Comparison of ENCODE assay signal across 14 cellular contexts in the genomic region with DNA sequence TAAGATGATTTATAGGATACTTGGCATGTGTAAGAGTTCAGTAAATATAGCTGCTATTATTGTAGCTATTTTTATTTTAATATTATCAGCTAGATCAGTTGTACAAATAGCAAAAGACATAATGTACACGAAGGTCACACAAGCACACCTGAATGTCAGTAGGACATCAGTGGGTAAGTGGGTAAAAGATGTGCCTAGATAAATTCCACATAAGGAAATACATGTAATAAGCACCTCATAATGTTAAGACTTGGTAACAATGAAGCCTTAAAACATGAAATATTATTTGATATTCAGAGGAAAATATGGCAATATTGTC. TPM values are rescaled to one million over a fixed set of nuclear protein-coding genes. Genes with fewer than 3 reads are reported as not detected.
DNase-seq lines count a peak whose midpoint lies in the region; ATAC-seq, FAIRE-seq and TF ChIP-seq lines count a peak whose summit lies in the region.
"Had no signal": no experiment of that assay in that cellular context is flagged by ENCODE, and none has a peak within 500 bp of the region (broad histone marks: within the 10 kb centered on the region; RNA-seq: fewer than 3 reads in every experiment).

No MANE protein-coding gene starts in this region.

- no peak for TF ChIP-seq POLR2A in HepG2 (IDR thresholded peaks at IDR 0.05; ENCODE audit: insufficient read depth in 1 of 2, low read depth in 2 of 2, low read length in 2 of 2)

- TF ChIP-seq RAD21 in HepG2 (CRISPR knock-in tag; IDR thresholded peaks at IDR 0.05) = no peak

- no peak for FAIRE-seq in HepG2 (lab: Jason Lieb, UNC)
- FAIRE-seq: RCC 7860 had no signal

- H3K36me3 ChIP-seq in left ventricle myocardium inferior (peaks cover 32% of the 10 kb centered on the region), Panc1 (ENCODE audit: control insufficient read depth, insufficient read depth, low read length) (no peaks in the 10 kb centered on the region), HepG2 (replicated peaks in 1 of 2; ENCODE audit: control insufficient read depth in 1 of 2, insufficient read depth in 2 of 2, low read length in 2 of 2) (peaks cover 0 to 13% of the 10 kb centered on the region in 2 experiments; a peak in 3 of 5 replicates)

- H3K9me3 Mint-ChIP-seq in type B pancreatic cell = no peaks in the 10 kb centered on the region
- no peaks in the 10 kb centered on the region for H3K9me3 Mint-ChIP-seq in stimulated activated effector memory CD8-positive, alpha-beta T cell treated with anti-CD3 and anti-CD28 coated beads, Interleukin-12 subunit alpha, Interleukin-12 subunit beta, amount 100 ng/mL, for 72 hours
- H3K9me3 Mint-ChIP-seq: memory B cell, nephron progenitor cell had no signal

- no peaks in the 10 kb centered on the region for H3K27me3 Mint-ChIP-seq in type B pancreatic cell
- H3K27me3 Mint-ChIP-seq: activated CD4-positive, alpha-beta T cell treated with anti-CD3 and anti-CD28 coated beads for 36 hours; memory B cell had no signal

- in situ Hi-C loops in Panc1 (cut with HindIII; ENCODE audit: low pct_unique_long_range_greater_than_20kb, low sequenced_read_pairs) (no loop called here), HepG2 (cut with HindIII; ENCODE audit: extremely low pct_ligation_motif_present, low pct_unique_long_range_greater_than_20kb) (loop anchor here (5.0 kb wide), 1 partner anchor 72 kb away; no protein-coding TSS in a partner anchor)

- DNase-seq in left ventricle myocardium inferior (no peak), Right ventricle myocardium inferior (ENCODE audit: missing footprints) (no peak), Panc1 (ENCODE audit: low read depth, low spot score) (no peak), HepG2 (ENCODE audit: low spot score) (no peak), type B pancreatic cell (ENCODE audit: extremely low spot score, unreplicated experiment) (no peak)
- DNase-seq in activated CD8-positive, alpha-beta memory T cell treated with anti-CD3 and anti-CD28 coated beads, Interleukin-2, amount 50 U/mL, for 48 hours = no peak
- DNase-seq in stimulated activated effector memory CD8-positive, alpha-beta T cell treated with anti-CD3 and anti-CD28 coated beads, Interleukin-12 subunit alpha, Interleukin-12 subunit beta, amount 100 ng/mL, for 72 hours (ENCODE audit: low spot score in 2 of 2) = no peak
- DNase-seq: activated gamma-delta T cell had no signal

- H3K4me1 Mint-ChIP-seq in type B pancreatic cell (ENCODE audit: unreplicated experiment) = peaks cover 10% of the 10 kb centered on the region
- H3K4me1 Mint-ChIP-seq in stimulated activated effector memory CD8-positive, alpha-beta T cell treated with anti-CD3 and anti-CD28 coated beads, Interleukin-12 subunit alpha, Interleukin-12 subunit beta, amount 100 ng/mL, for 72 hours = peaks cover 39% of the 10 kb centered on the region

- ATAC-seq in Right ventricle myocardium inferior (no peak), Panc1 (no peak), HepG2 (no peak), HG02938 (IDR thresholded peaks at IDR 0.05; ENCODE audit: unreplicated experiment) (no peak)
- ATAC-seq in stimulated activated effector memory CD8-positive, alpha-beta T cell treated with anti-CD3 and anti-CD28 coated beads, Interleukin-12 subunit alpha, Interleukin-12 subunit beta, amount 100 ng/mL, for 72 hours = no peak

- H3K27me3 ChIP-seq in left ventricle myocardium inferior (ENCODE audit: low read depth) (no peaks in the 10 kb centered on the region), Panc1 (ENCODE audit: control insufficient read depth, insufficient read depth, low read length) (no peaks in the 10 kb centered on the region), HepG2 (ENCODE audit: control insufficient read depth in 1 of 2, insufficient read depth in 2 of 2, low read length in 2 of 2) (no peaks in the 10 kb centered on the region)
- H3K27me3 ChIP-seq: transverse colon had no signal

- H3K79me2 ChIP-seq in HepG2 (ENCODE audit: insufficient read depth, low read length) = no peaks in the 10 kb centered on the region

- no peak overlapping the region for H3K9ac ChIP-seq in HepG2 (ENCODE audit: insufficient read depth, low read depth, low read length)

- H3K36me3 Mint-ChIP-seq in type B pancreatic cell = peaks cover 15% of the 10 kb centered on the region
- peaks cover 10% of the 10 kb centered on the region for H3K36me3 Mint-ChIP-seq in stimulated activated effector memory CD8-positive, alpha-beta T cell treated with anti-CD3 and anti-CD28 coated beads, Interleukin-12 subunit alpha, Interleukin-12 subunit beta, amount 100 ng/mL, for 72 hours

- H4K20me1 ChIP-seq in HepG2 (ENCODE audit: insufficient read depth, low read length) = no peaks in the 10 kb centered on the region

- H3K27ac Mint-ChIP-seq in type B pancreatic cell = no peak overlapping the region
- no peak overlapping the region for H3K27ac Mint-ChIP-seq in stimulated activated effector memory CD8-positive, alpha-beta T cell treated with anti-CD3 and anti-CD28 coated beads, Interleukin-12 subunit alpha, Interleukin-12 subunit beta, amount 100 ng/mL, for 72 hours
- H3K27ac Mint-ChIP-seq: activated CD4-positive, alpha-beta T cell treated with anti-CD3 and anti-CD28 coated beads for 36 hours; memory B cell; nephron progenitor cell had no signal

- TF ChIP-seq CTCF in left ventricle myocardium inferior (IDR thresholded peaks at IDR 0.05; ENCODE audit: borderline replicate concordance) = no peak
- peak; percentile 29 for TF ChIP-seq CTCF in Panc1 (IDR thresholded peaks at IDR 0.05)
- TF ChIP-seq CTCF in HepG2 (CRISPR knock-in tag; IDR thresholded peaks at IDR 0.05) = no peak
- peak; percentile 47 for TF ChIP-seq CTCF in type B pancreatic cell (conservative IDR thresholded peaks at IDR 0.05)

- no peak for TF ChIP-seq EP300 in HepG2 (IDR thresholded peaks at IDR 0.05; ENCODE audit: low read depth in 2 of 2, low read length in 2 of 2)
- TF ChIP-seq EP300 in HepG2 (CRISPR knock-in tag; IDR thresholded peaks at IDR 0.05; ENCODE audit: borderline replicate concordance) = no peak

- H3K9me3 ChIP-seq in left ventricle myocardium inferior (replicated peaks) = no peaks in the 10 kb centered on the region
- no peaks in the 10 kb centered on the region for H3K9me3 ChIP-seq in Panc1 (ENCODE audit: control insufficient read depth, insufficient read depth, low read depth, low read length)
- no peaks in the 10 kb centered on the region for H3K9me3 ChIP-seq in HepG2 (ENCODE audit: low read length)
- H3K9me3 ChIP-seq: transverse colon had no signal

- POLR2A ChIA-PET in Panc1 (lab: Charles Lee) (interaction anchor here (0.6 kb wide), 1 partner anchor 17 kb away, joined by 3 read pairs; no protein-coding TSS in a partner anchor), HepG2 (lab: Yijun Ruan, JAX) (interaction anchor here (0.8 to 4.2 kb wide), 8 partner anchors 8 to 57 kb away, joined by 3 to 45 read pairs (median 3); a partner anchor contains a TSS)

- H2AFZ ChIP-seq in HepG2 (ENCODE audit: low read length) = no peak overlapping the region

- H3K4me3 ChIP-seq in left ventricle myocardium inferior (no peak overlapping the region), Panc1 (ENCODE audit: low read depth in 2 of 2, low read length in 2 of 2) (no peak overlapping the region), HepG2 (replicated peaks in 1 of 3; ENCODE audit: insufficient read depth in 1 of 3, low read depth in 2 of 3, low read length in 3 of 3) (no peak overlapping the region)
- H3K4me3 ChIP-seq: transverse colon had no signal

- BruUV-seq in Panc1 (replicated peaks; lab: Mats Ljungman, UMichigan) (no TSS peak), HepG2 (replicated peaks; lab: Mats Ljungman, UMichigan) (no TSS peak)

- CTCF ChIA-PET in Panc1 (lab: Charles Lee) (interaction anchor here (0.6 to 1.1 kb wide), 6 partner anchors 9 to 96 kb away, joined by 3 to 7 read pairs (median 4); no protein-coding TSS in a partner anchor), HepG2 (lab: Yijun Ruan, JAX; ENCODE audit: low intra/inter-chr PET ratio, low total read pairs) (interaction anchor here (1.6 to 2.6 kb wide), 2 partner anchors 42 to 73 kb away, joined by 4 to 19 read pairs; no protein-coding TSS in a partner anchor)

- no peak overlapping the region for H3K4me2 ChIP-seq in HepG2 (ENCODE audit: low read depth, low read length)

- intact Hi-C loops in left ventricle myocardium inferior (cut with micrococcal nuclease) (no loop called here), Right ventricle myocardium inferior (cut with DNase I) (no loop called here), Panc1 (cut with micrococcal nuclease; ENCODE audit: unreplicated experiment) (loop anchor here (5.0 kb wide), 1 partner anchor 67 kb away; no protein-coding TSS in a partner anchor), HepG2 (cut with micrococcal nuclease; ENCODE audit: unreplicated experiment) (loop anchor here (1.0 kb wide), 1 partner anchor 72 kb away; no protein-coding TSS in a partner anchor)

- H3K27ac ChIP-seq in left ventricle myocardium inferior (replicated peaks) = peak overlapping the region; percentile 86
- no peak overlapping the region for H3K27ac ChIP-seq in Panc1 (ENCODE audit: low read length)
- H3K27ac ChIP-seq in HepG2 (ENCODE audit: extremely low read length, insufficient read depth, low read length) = no peak overlapping the region

- no peak overlapping the region for H3K4me3 Mint-ChIP-seq in type B pancreatic cell
- H3K4me3 Mint-ChIP-seq in stimulated activated effector memory CD8-positive, alpha-beta T cell treated with anti-CD3 and anti-CD28 coated beads, Interleukin-12 subunit alpha, Interleukin-12 subunit beta, amount 100 ng/mL, for 72 hours = no peak overlapping the region
- H3K4me3 Mint-ChIP-seq: activated CD4-positive, alpha-beta T cell treated with anti-CD3 and anti-CD28 coated beads for 36 hours; memory B cell; nephron progenitor cell had no signal

- H3K4me1 ChIP-seq in left ventricle myocardium inferior (peaks cover 97% of the 10 kb centered on the region), Panc1 (ENCODE audit: control insufficient read depth, insufficient read depth, low read length) (peaks cover 4% of the 10 kb centered on the region; the same call in 1 of the 2 replicates), HepG2 (ENCODE audit: insufficient read depth, low read length) (peaks cover 100% of the 10 kb centered on the region)

- 63% methylated on average over 1 of the region's 1 CpG for WGBS in HepG2 (ENCODE audit: low lambda C conversion rate)

RNA-seq across cellular contexts. Expression of a gene that starts 41.5 kb away (rescaled TPM):
- total RNA-seq in left ventricle myocardium inferior (68.2 TPM), Right ventricle myocardium inferior (69.9 TPM), Panc1 (2021; ENCODE audit: unreplicated experiment) (95.0 TPM), HepG2 (2016; rRNA removed; fragmentation: Illumina TruSeq; extraction: Trizol) (12.2 and 22.4 TPM in 2 replicates), type B pancreatic cell (ENCODE audit: low replicate concordance) (55.4 and 63.9 TPM in 2 replicates)
- polyA plus RNA-seq in Panc1 (2012; ENCODE audit: insufficient read length) = 41.2 TPM
- total RNA-seq in HepG2 (2016; cell fraction: cytosol; rRNA removed; fragmentation: Illumina TruSeq; extraction: Trizol; ENCODE audit: low read depth) = 15.9 and 19.0 TPM in 2 replicates
- 10.3 and 18.8 TPM in 2 replicates for total RNA-seq in HepG2 (2016; cell fraction: insoluble cytoplasmic fraction; rRNA removed; fragmentation: Illumina TruSeq; extraction: Trizol)
- 6.0 and 7.4 TPM in 2 replicates for total RNA-seq in HepG2 (2016; cell fraction: membrane; rRNA removed; fragmentation: Illumina TruSeq; extraction: Trizol)
- 23.2 and 26.5 TPM in 2 replicates for total RNA-seq in HepG2 (2016; cell fraction: nucleus; rRNA removed; fragmentation: Illumina TruSeq; extraction: Trizol)
- polyA plus RNA-seq in HepG2 (2011; rRNA removed) = 14.8 and 16.9 TPM in 2 replicates
- 11.8 and 13.6 TPM in 2 replicates for polyA plus RNA-seq in HepG2 (2011; cell fraction: cytosol; rRNA removed)
- polyA plus RNA-seq in HepG2 (2011; cell fraction: nucleus; rRNA removed) = 11.3 and 12.7 TPM in 2 replicates
- polyA plus RNA-seq in HepG2 (2012) = 11.9 and 13.1 TPM in 2 replicates
- polyA plus RNA-seq in HepG2 (2016; cell fraction: cytosol; fragmentation: Illumina TruSeq; extraction: Trizol; ENCODE audit: low read depth) = 0.63 and 1.1 TPM in 2 replicates
- polyA plus RNA-seq in HepG2 (2016; cell fraction: insoluble cytoplasmic fraction; fragmentation: Illumina TruSeq; extraction: Trizol; ENCODE audit: low read depth) = 5.3 and 6.4 TPM in 2 replicates
- 0.93 and 1.0 TPM in 2 replicates for polyA plus RNA-seq in HepG2 (2016; cell fraction: membrane; fragmentation: Illumina TruSeq; extraction: Trizol; ENCODE audit: low read depth)
- polyA plus RNA-seq in HepG2 (2016; cell fraction: nucleus; fragmentation: Illumina TruSeq; extraction: Trizol; ENCODE audit: insufficient read depth, low read depth) = 12.2 and 14.4 TPM in 2 replicates
- 91.3 and 104 TPM in 2 replicates for polyA minus RNA-seq in HepG2 (2011; rRNA and poly(A)+ RNA removed; ENCODE audit: low replicate concordance)
- 14.3 and 22.4 TPM in 2 replicates for polyA minus RNA-seq in HepG2 (2011; cell fraction: cytosol; rRNA and poly(A)+ RNA removed)
- polyA minus RNA-seq in HepG2 (2011; cell fraction: nucleus; rRNA and poly(A)+ RNA removed) = 20.5 and 26.2 TPM in 2 replicates

Comparison
In these comparisons a context has a peak if more than half of its experiments do, and no peak if none do; other contexts are left out.
1. CTCF ChIP-seq: peak in Panc1 (single experiment) and type B pancreatic cell (single experiment); none in left ventricle myocardium inferior (single experiment) and HepG2 (single experiment).
2. intact Hi-C loops: an anchor here in Panc1 (5.0 kb wide) and HepG2 (1.0 kb wide); none called in left ventricle myocardium inferior and Right ventricle myocardium inferior.